1 cellular context compared by ENCODE assay signal in genomic region chr2:42116195-42117181, GRCh38.
A peak's percentile ranks its signal among the peaks of the same experiment; 100 is the strongest.
TF ChIP-seq lines count a peak whose summit lies in the region.

No MANE protein-coding gene starts in this region.

TF ChIP-seq in HepG2, 621 proteins besides CTCF, POLR2A, EP300 and RAD21 (continued from another document and continues in another):
- TF ChIP-seq MLX (CRISPR knock-in tag; IDR thresholded peaks at IDR 0.05) = 0 out of 2 replicates have a peak, but pooled peaks have one; percentile 72
- TF ChIP-seq HNF4A (CRISPR knock-in tag; IDR thresholded peaks at IDR 0.05) = peak; percentile 96
- TF ChIP-seq PAWR (CRISPR knock-in tag; IDR thresholded peaks at IDR 0.05; ENCODE audit: borderline replicate concordance) = no peak
- no peak for TF ChIP-seq ZNF703 (CRISPR knock-in tag; IDR thresholded peaks at IDR 0.05; ENCODE audit: borderline replicate concordance)
- TF ChIP-seq, protein P1, sequence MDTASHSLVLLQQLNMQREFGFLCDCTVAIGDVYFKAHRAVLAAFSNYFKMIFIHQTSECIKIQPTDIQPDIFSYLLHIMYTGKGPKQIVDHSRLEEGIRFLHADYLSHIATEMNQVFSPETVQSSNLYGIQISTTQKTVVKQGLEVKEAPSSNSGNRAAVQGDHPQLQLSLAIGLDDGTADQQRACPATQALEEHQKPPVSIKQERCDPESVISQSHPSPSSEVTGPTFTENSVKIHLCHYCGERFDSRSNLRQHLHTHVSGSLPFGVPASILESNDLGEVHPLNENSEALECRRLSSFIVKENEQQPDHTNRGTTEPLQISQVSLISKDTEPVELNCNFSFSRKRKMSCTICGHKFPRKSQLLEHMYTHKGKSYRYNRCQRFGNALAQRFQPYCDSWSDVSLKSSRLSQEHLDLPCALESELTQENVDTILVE (CRISPR knock-in tag; IDR thresholded peaks at IDR 0.05) = peak; percentile 40; the same call in 1 of the 2 replicates
- no peak for TF ChIP-seq ZNF773 (CRISPR knock-in tag; IDR thresholded peaks at IDR 0.05; ENCODE audit: borderline replicate concordance)
- TF ChIP-seq PITX1 (CRISPR knock-in tag; IDR thresholded peaks at IDR 0.05) = peak; percentile 92
- TF ChIP-seq HIVEP1 (CRISPR knock-in tag; IDR thresholded peaks at IDR 0.05) = no peak
- TF ChIP-seq SMARCE1 (IDR thresholded peaks at IDR 0.05; ENCODE audit: borderline replicate concordance) = no peak
- no peak for TF ChIP-seq ZNF660 (CRISPR knock-in tag; IDR thresholded peaks at IDR 0.05; ENCODE audit: borderline replicate concordance, low read depth)
- TF ChIP-seq, protein P2, sequence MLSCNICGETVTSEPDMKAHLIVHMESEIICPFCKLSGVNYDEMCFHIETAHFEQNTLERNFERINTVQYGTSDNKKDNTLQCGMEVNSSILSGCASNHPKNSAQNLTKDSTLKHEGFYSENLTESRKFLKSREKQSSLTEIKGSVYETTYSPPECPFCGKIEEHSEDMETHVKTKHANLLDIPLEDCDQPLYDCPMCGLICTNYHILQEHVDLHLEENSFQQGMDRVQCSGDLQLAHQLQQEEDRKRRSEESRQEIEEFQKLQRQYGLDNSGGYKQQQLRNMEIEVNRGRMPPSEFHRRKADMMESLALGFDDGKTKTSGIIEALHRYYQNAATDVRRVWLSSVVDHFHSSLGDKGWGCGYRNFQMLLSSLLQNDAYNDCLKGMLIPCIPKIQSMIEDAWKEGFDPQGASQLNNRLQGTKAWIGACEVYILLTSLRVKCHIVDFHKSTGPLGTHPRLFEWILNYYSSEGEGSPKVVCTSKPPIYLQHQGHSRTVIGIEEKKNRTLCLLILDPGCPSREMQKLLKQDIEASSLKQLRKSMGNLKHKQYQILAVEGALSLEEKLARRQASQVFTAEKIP (CRISPR knock-in tag; IDR thresholded peaks at IDR 0.05; ENCODE audit: borderline replicate concordance) = no peak
- peak; percentile 87; the same call in 1 of the 2 replicates for TF ChIP-seq HDAC1 (CRISPR knock-in tag; IDR thresholded peaks at IDR 0.05)
- no peak; the same call in 1 of the 2 replicates for TF ChIP-seq MTA1 (CRISPR knock-in tag; IDR thresholded peaks at IDR 0.05; ENCODE audit: borderline replicate concordance)
- TF ChIP-seq GATAD2A (CRISPR knock-in tag; IDR thresholded peaks at IDR 0.05) = peak; percentile 97
- no peak for TF ChIP-seq JARID2 (CRISPR knock-in tag; IDR thresholded peaks at IDR 0.05; ENCODE audit: insufficient replicate concordance)
- TF ChIP-seq ZNF333 (CRISPR knock-in tag; IDR thresholded peaks at IDR 0.05; ENCODE audit: borderline replicate concordance) = no peak
- TF ChIP-seq TRIM24 (CRISPR knock-in tag; IDR thresholded peaks at IDR 0.05) = no peak
- no peak for TF ChIP-seq HES4 (CRISPR knock-in tag; IDR thresholded peaks at IDR 0.05; ENCODE audit: borderline replicate concordance)
- peak; percentile 70 for TF ChIP-seq ARID3A (IDR thresholded peaks at IDR 0.05; ENCODE audit: low read depth, low read length)
- TF ChIP-seq ZNF550 (CRISPR knock-in tag; IDR thresholded peaks at IDR 0.05; ENCODE audit: borderline replicate concordance) = no peak
- TF ChIP-seq MIER2 (CRISPR knock-in tag; IDR thresholded peaks at IDR 0.05) = no peak
- TF ChIP-seq PRPF4 (IDR thresholded peaks at IDR 0.05; ENCODE audit: low read depth, low read length, poor library complexity, severe bottlenecking) = no peak
- TF ChIP-seq TAF1 (CRISPR knock-in tag; IDR thresholded peaks at IDR 0.05) = peak; percentile 30; the same call in 1 of the 2 replicates
- peak; percentile 58; the same call in 1 of the 2 replicates for TF ChIP-seq KDM6A (CRISPR knock-in tag; IDR thresholded peaks at IDR 0.05; ENCODE audit: low read depth)
- TF ChIP-seq PPARG (CRISPR knock-in tag; conservative IDR thresholded peaks at IDR 0.05) = peak; percentile 78
- TF ChIP-seq ATF1 (CRISPR knock-in tag; IDR thresholded peaks at IDR 0.05) = peak; percentile 71
- TF ChIP-seq, protein P3, sequence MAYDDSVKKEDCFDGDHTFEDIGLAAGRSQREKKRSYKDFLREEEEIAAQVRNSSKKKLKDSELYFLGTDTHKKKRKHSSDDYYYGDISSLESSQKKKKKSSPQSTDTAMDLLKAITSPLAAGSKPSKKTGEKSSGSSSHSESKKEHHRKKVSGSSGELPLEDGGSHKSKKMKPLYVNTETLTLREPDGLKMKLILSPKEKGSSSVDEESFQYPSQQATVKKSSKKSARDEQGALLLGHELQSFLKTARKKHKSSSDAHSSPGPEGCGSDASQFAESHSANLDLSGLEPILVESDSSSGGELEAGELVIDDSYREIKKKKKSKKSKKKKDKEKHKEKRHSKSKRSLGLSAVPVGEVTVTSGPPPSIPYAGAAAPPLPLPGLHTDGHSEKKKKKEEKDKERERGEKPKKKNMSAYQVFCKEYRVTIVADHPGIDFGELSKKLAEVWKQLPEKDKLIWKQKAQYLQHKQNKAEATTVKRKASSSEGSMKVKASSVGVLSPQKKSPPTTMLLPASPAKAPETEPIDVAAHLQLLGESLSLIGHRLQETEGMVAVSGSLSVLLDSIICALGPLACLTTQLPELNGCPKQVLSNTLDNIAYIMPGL (CRISPR knock-in tag; IDR thresholded peaks at IDR 0.05; ENCODE audit: borderline replicate concordance in 1 of 2, low read depth in 1 of 2) = no peak; a peak in 1 of 4 replicates
- TF ChIP-seq SMC3 (IDR thresholded peaks at IDR 0.05; ENCODE audit: low read length) = peak; percentile 23; the same call in 1 of the 2 replicates
- no peak for TF ChIP-seq ZNF235 (CRISPR knock-in tag; IDR thresholded peaks at IDR 0.05; ENCODE audit: borderline replicate concordance)
- no peak for TF ChIP-seq ZNF446 (CRISPR knock-in tag; IDR thresholded peaks at IDR 0.05)
- no peak for TF ChIP-seq ZBTB42 (CRISPR knock-in tag; IDR thresholded peaks at IDR 0.05)
- TF ChIP-seq SALL1 (CRISPR knock-in tag; IDR thresholded peaks at IDR 0.05) = peak; percentile 75; the same call in 1 of the 2 replicates
- TF ChIP-seq ZSCAN30 (CRISPR knock-in tag; IDR thresholded peaks at IDR 0.05) = no peak
- no peak for TF ChIP-seq ZFP90 (CRISPR knock-in tag; IDR thresholded peaks at IDR 0.05; ENCODE audit: borderline replicate concordance)
- no peak for TF ChIP-seq XBP1 (CRISPR knock-in tag; IDR thresholded peaks at IDR 0.05)
- TF ChIP-seq ZNF317 (CRISPR knock-in tag; IDR thresholded peaks at IDR 0.05) = no peak; the same call in 1 of the 2 replicates
- peak; percentile 84; the same call in 1 of the 2 replicates for TF ChIP-seq ZNF816 (CRISPR knock-in tag; IDR thresholded peaks at IDR 0.05; ENCODE audit: borderline replicate concordance)
- TF ChIP-seq POLR2AphosphoS2 (IDR thresholded peaks at IDR 0.05; ENCODE audit: low read depth, low read length) = no peak
- no peak for TF ChIP-seq PTBP1 (IDR thresholded peaks at IDR 0.05; ENCODE audit: low read depth, low read length, poor library complexity, severe bottlenecking)
- no peak for TF ChIP-seq ZC3H13 (CRISPR knock-in tag; IDR thresholded peaks at IDR 0.05)
- TF ChIP-seq KLF15 (CRISPR knock-in tag; IDR thresholded peaks at IDR 0.05; ENCODE audit: borderline replicate concordance) = no peak; the same call in 1 of the 2 replicates
- TF ChIP-seq, protein P4, sequence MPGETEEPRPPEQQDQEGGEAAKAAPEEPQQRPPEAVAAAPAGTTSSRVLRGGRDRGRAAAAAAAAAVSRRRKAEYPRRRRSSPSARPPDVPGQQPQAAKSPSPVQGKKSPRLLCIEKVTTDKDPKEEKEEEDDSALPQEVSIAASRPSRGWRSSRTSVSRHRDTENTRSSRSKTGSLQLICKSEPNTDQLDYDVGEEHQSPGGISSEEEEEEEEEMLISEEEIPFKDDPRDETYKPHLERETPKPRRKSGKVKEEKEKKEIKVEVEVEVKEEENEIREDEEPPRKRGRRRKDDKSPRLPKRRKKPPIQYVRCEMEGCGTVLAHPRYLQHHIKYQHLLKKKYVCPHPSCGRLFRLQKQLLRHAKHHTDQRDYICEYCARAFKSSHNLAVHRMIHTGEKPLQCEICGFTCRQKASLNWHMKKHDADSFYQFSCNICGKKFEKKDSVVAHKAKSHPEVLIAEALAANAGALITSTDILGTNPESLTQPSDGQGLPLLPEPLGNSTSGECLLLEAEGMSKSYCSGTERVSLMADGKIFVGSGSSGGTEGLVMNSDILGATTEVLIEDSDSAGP (CRISPR knock-in tag; IDR thresholded peaks at IDR 0.05; ENCODE audit: borderline replicate concordance) = no peak
- no peak; the same call in 1 of the 2 replicates for TF ChIP-seq ZNF646 (CRISPR knock-in tag; IDR thresholded peaks at IDR 0.05)
- TF ChIP-seq ZNF441 (CRISPR knock-in tag; IDR thresholded peaks at IDR 0.05; ENCODE audit: borderline replicate concordance) = 0 out of 2 replicates have a peak, but pooled peaks have one; percentile 10
- TF ChIP-seq DZIP1 (CRISPR knock-in tag; IDR thresholded peaks at IDR 0.05) = no peak
- 0 out of 2 replicates have a peak, but pooled peaks have one; percentile 53 for TF ChIP-seq SMYD3 (CRISPR knock-in tag; IDR thresholded peaks at IDR 0.05)
- no peak for TF ChIP-seq HDAC6 (IDR thresholded peaks at IDR 0.05; ENCODE audit: low read depth, low read length)
